2 cellular contexts compared by ENCODE assay signal in genomic region chr14:97446087-97446486, GRCh38.
TF ChIP-seq lines count a peak whose summit lies in the region.

No MANE protein-coding gene starts in this region.

TF ChIP-seq in GM23338, 12 proteins besides CTCF, POLR2A, EP300 and RAD21 (continued from another document):
- TF ChIP-seq REST (IDR thresholded peaks at IDR 0.05; ENCODE audit: unreplicated experiment), result no peak
- TF ChIP-seq ZNF462 (CRISPR knock-in tag; IDR thresholded peaks at IDR 0.05), result no peak
- no peak for TF ChIP-seq ZNF114 (CRISPR knock-in tag; IDR thresholded peaks at IDR 0.05)
- TF ChIP-seq JUNB (IDR thresholded peaks at IDR 0.05; ENCODE audit: unreplicated experiment), result no peak
- no peak for TF ChIP-seq EZH2phosphoT487 (IDR thresholded peaks at IDR 0.05; ENCODE audit: unreplicated experiment)
- TF ChIP-seq ZNF331 (CRISPR knock-in tag; IDR thresholded peaks at IDR 0.05; ENCODE audit: low read depth), result no peak
- no peak for TF ChIP-seq NANOG (IDR thresholded peaks at IDR 0.05; ENCODE audit: borderline replicate concordance)
- no peak for TF ChIP-seq CREB1 (CRISPR knock-in tag; IDR thresholded peaks at IDR 0.05; ENCODE audit: low read depth)
- no peak for TF ChIP-seq STAT1 (IDR thresholded peaks at IDR 0.05; ENCODE audit: unreplicated experiment)
- TF ChIP-seq ETS1 (IDR thresholded peaks at IDR 0.05), result no peak

TF ChIP-seq in WTC11, 78 proteins besides CTCF, POLR2A, EP300 and RAD21 (continued from another document):
- TF ChIP-seq ARID4B (CRISPR knock-in tag; IDR thresholded peaks at IDR 0.05; ENCODE audit: borderline replicate concordance) (no peak), NR2C2 (CRISPR knock-in tag; IDR thresholded peaks at IDR 0.05) (no peak), NFATC4 (CRISPR knock-in tag; IDR thresholded peaks at IDR 0.05) (no peak), ZSCAN18 (CRISPR knock-in tag; IDR thresholded peaks at IDR 0.05) (no peak), E2F5 (CRISPR knock-in tag; IDR thresholded peaks at IDR 0.05) (no peak), ZNF121 (CRISPR knock-in tag; IDR thresholded peaks at IDR 0.05) (no peak)
